ENCODE assay signal across 32 cellular contexts in the genomic region with DNA sequence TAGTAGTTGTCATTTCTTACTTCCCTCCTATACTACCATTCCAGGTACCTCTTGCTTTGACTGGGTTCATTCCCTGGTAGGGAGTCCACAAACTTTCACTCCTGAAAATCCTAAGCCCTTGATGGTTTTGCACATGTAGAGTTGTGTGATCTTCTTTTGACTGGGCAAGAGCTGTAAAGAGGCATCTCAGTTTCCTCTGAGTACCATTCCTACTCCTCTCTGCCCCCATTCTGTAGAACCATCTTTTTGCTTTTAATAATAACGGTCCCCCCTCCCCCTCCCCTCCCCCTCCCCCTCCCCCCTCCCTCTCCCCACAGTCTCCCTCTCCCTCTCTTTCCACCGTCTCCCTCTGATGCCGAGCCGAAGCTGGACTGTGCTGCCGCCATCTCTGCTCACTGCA. TPM values are rescaled to one million over a fixed set of nuclear protein-coding genes. Genes with fewer than 3 reads are reported as not detected.
DNase-seq lines count a peak whose midpoint lies in the region; ATAC-seq, FAIRE-seq and TF ChIP-seq lines count a peak whose summit lies in the region.
"Had no signal": no experiment of that assay in that cellular context is flagged by ENCODE, and none has a peak within 500 bp of the region (broad histone marks: within the 10 kb centered on the region; RNA-seq: fewer than 3 reads in every experiment).

No MANE protein-coding gene starts in this region.

- 78% methylated on average over 5 of the region's 5 CpGs for WGBS in HepG2 (ENCODE audit: low lambda C conversion rate)
- 80% methylated on average over 2 of the region's 5 CpGs for WGBS in right lobe of liver (ENCODE audit: insufficient coverage, low coverage, low lambda C conversion rate, missing lambda C conversion rate)
- no CpG with 5 or more reads among the region's 5 CpGs for WGBS in K562 (ENCODE audit: insufficient coverage, low coverage, missing lambda C conversion rate)

- POLR2A ChIA-PET in HepG2 (lab: Yijun Ruan, JAX) = no interaction called here
- POLR2A ChIA-PET in K562 (lab: Yijun Ruan, JAX) = interaction anchor here (0.6 to 0.7 kb wide), 2 partner anchors 68 to 595 kb away, joined by 3 read pairs; no protein-coding TSS in a partner anchor
- POLR2A ChIA-PET in HEK293T (lab: Yijun Ruan, JAX) = no interaction called here

- TF ChIP-seq EP300 in HepG2 (IDR thresholded peaks at IDR 0.05; ENCODE audit: low read depth in 2 of 2, low read length in 2 of 2) (no peak), HepG2 (CRISPR knock-in tag; IDR thresholded peaks at IDR 0.05; ENCODE audit: borderline replicate concordance) (no peak), K562 (IDR thresholded peaks at IDR 0.05; ENCODE audit: low read length) (no peak)

- no peaks in the 10 kb centered on the region for H3K9me3 ChIP-seq in HepG2 (ENCODE audit: low read length)
- H3K9me3 ChIP-seq in right lobe of liver = no peaks in the 10 kb centered on the region
- H3K9me3 ChIP-seq in K562 (replicated peaks; ENCODE audit: control insufficient read depth, insufficient read depth, low read depth, low read length) = 0 out of 2 replicates have a peak, but pooled peaks cover 2% of the 10 kb centered on the region
- H3K9me3 ChIP-seq: A549, BE2C had no signal

- H3K27ac ChIP-seq in HepG2 (ENCODE audit: extremely low read length, insufficient read depth, low read length) (no peak overlapping the region), right lobe of liver (no peak overlapping the region), K562 (ENCODE audit: extremely low read depth, low read depth, low read length) (no peak overlapping the region)
- H3K27ac ChIP-seq: 22Rv1; A549; BLaER1; BLaER1 treated with 17β-estradiol and CSF1 and Interleukin-3, amounts not matched to agents 10 nM and 100 nM; C4-2B had no signal

- H3K4me3 ChIP-seq in HepG2 (replicated peaks in 1 of 3; ENCODE audit: insufficient read depth in 1 of 3, low read depth in 2 of 3, low read length in 3 of 3) = no peak overlapping the region
- no peak overlapping the region for H3K4me3 ChIP-seq in right lobe of liver
- no peak overlapping the region for H3K4me3 ChIP-seq in K562
- H3K4me3 ChIP-seq: A549; BLaER1; BLaER1 treated with 17β-estradiol and CSF1 and Interleukin-3, amounts not matched to agents 10 nM and 100 nM had no signal

- H3K79me2 ChIP-seq in HepG2 (ENCODE audit: insufficient read depth, low read length) = no peaks in the 10 kb centered on the region
- no peaks in the 10 kb centered on the region for H3K79me2 ChIP-seq in K562 (ENCODE audit: control insufficient read depth, insufficient read depth, low read length)

- H3K36me3 ChIP-seq in HepG2 (replicated peaks in 1 of 2; ENCODE audit: control insufficient read depth in 1 of 2, insufficient read depth in 2 of 2, low read length in 2 of 2) (no peaks in the 10 kb centered on the region), right lobe of liver (no peaks in the 10 kb centered on the region), K562 (ENCODE audit: control insufficient read depth, insufficient read depth, low read length) (no peaks in the 10 kb centered on the region)
- H3K36me3 ChIP-seq: BE2C, BLaER1 had no signal

- no peak for TF ChIP-seq CTCF in HepG2 (CRISPR knock-in tag; IDR thresholded peaks at IDR 0.05)
- no peak for TF ChIP-seq CTCF in right lobe of liver (IDR thresholded peaks at IDR 0.05)
- TF ChIP-seq CTCF in K562 (IDR thresholded peaks at IDR 0.05 in 2 of 3, conservative IDR thresholded peaks at IDR 0.05 in 1 of 3; ENCODE audit: insufficient read depth in 2 of 3, low read depth in 1 of 3, low read length in 3 of 3) = no peak

- no peak for TF ChIP-seq RAD21 in HepG2 (CRISPR knock-in tag; IDR thresholded peaks at IDR 0.05)
- no peak for TF ChIP-seq RAD21 in K562 (CRISPR knock-in tag; conservative IDR thresholded peaks at IDR 0.05 in 1 of 2, IDR thresholded peaks at IDR 0.05 in 1 of 2)

- no peak for TF ChIP-seq POLR2A in HepG2 (IDR thresholded peaks at IDR 0.05; ENCODE audit: insufficient read depth in 1 of 2, low read depth in 2 of 2, low read length in 2 of 2)
- TF ChIP-seq POLR2A in right lobe of liver (IDR thresholded peaks at IDR 0.05) = no peak
- TF ChIP-seq POLR2A in K562 (conservative IDR thresholded peaks at IDR 0.05) = no peak

- in situ Hi-C loops in HepG2 (cut with HindIII; ENCODE audit: extremely low pct_ligation_motif_present, low pct_unique_long_range_greater_than_20kb) (no loop called here), K562 (cut with MboI) (no loop called here)

- H3K9me1 ChIP-seq in K562 (ENCODE audit: control insufficient read depth, insufficient read depth, low read length) = no peaks in the 10 kb centered on the region

- CTCF ChIA-PET in HepG2 (lab: Yijun Ruan, JAX; ENCODE audit: low intra/inter-chr PET ratio, low total read pairs) = no interaction called here
- CTCF ChIA-PET in K562 (lab: Yijun Ruan, JAX; ENCODE audit: low intra/inter-chr PET ratio) = no interaction called here
- CTCF ChIA-PET in HEK293T (lab: Yijun Ruan, JAX) = no interaction called here

- no peaks in the 10 kb centered on the region for H3K4me1 ChIP-seq in HepG2 (ENCODE audit: insufficient read depth, low read length)
- no peaks in the 10 kb centered on the region for H3K4me1 ChIP-seq in right lobe of liver
- peaks cover 5 to 7% of the 10 kb centered on the region in 2 experiments; a peak in 3 of 5 replicates for H3K4me1 ChIP-seq in K562 (replicated peaks in 1 of 2; ENCODE audit: control insufficient read depth in 2 of 2, insufficient read depth in 2 of 2, low read length in 2 of 2)
- H3K4me1 ChIP-seq: A549; BE2C; BLaER1; BLaER1 treated with 17β-estradiol and CSF1 and Interleukin-3, amounts not matched to agents 10 nM and 100 nM; Caco-2 had no signal

- H3K9ac ChIP-seq in HepG2 (ENCODE audit: insufficient read depth, low read depth, low read length) (no peak overlapping the region), K562 (ENCODE audit: insufficient read depth in 1 of 2, low read depth in 2 of 2, low read length in 2 of 2) (no peak overlapping the region)
- H3K9ac ChIP-seq: BLaER1; BLaER1 treated with 17β-estradiol and CSF1 and Interleukin-3, amounts not matched to agents 10 nM and 100 nM had no signal

- no peaks in the 10 kb centered on the region for H4K20me1 ChIP-seq in HepG2 (ENCODE audit: insufficient read depth, low read length)
- no peaks in the 10 kb centered on the region for H4K20me1 ChIP-seq in K562 (replicated peaks; ENCODE audit: control insufficient read depth, insufficient read depth, low read length)
- H4K20me1 ChIP-seq: BLaER1; BLaER1 treated with 17β-estradiol and CSF1 and Interleukin-3, amounts not matched to agents 10 nM and 100 nM had no signal

- BruUV-seq in HepG2 (replicated peaks; lab: Mats Ljungman, UMichigan) = no TSS peak
- BruUV-seq in K562 (replicated peaks; lab: Mats Ljungman, UMichigan) = no TSS peak

- no peak overlapping the region for H2AFZ ChIP-seq in HepG2 (ENCODE audit: low read length)
- H2AFZ ChIP-seq in K562 (ENCODE audit: low read depth, low read length) = no peak overlapping the region

- ATAC-seq in HepG2 (no peak), right lobe of liver (no peak), K562 (no peak)
- ATAC-seq: A549; CD8-positive, alpha-beta T cell had no signal

- intact Hi-C loops in HepG2 (cut with micrococcal nuclease; ENCODE audit: unreplicated experiment) (no loop called here), right lobe of liver (cut with DNase I) (no loop called here), K562 (cut with micrococcal nuclease) (no loop called here)

- H3K27me3 ChIP-seq in HepG2 (ENCODE audit: control insufficient read depth in 1 of 2, insufficient read depth in 2 of 2, low read length in 2 of 2) = peaks cover 0 to 13% of the 10 kb centered on the region in 2 experiments; a peak in 1 of 5 replicates
- no peaks in the 10 kb centered on the region for H3K27me3 ChIP-seq in right lobe of liver
- peaks cover 8 to 19% of the 10 kb centered on the region in 2 experiments; a peak in 4 of 5 replicates for H3K27me3 ChIP-seq in K562 (ENCODE audit: control insufficient read depth in 2 of 2, insufficient read depth in 2 of 2, low read length in 2 of 2)
- H3K27me3 ChIP-seq: BE2C; BLaER1; BLaER1 treated with 17β-estradiol and CSF1 and Interleukin-3, amounts not matched to agents 10 nM and 100 nM had no signal

- DNase-seq in HepG2 (ENCODE audit: low spot score) (no peak), right lobe of liver (no peak), K562 (ENCODE audit: extremely low read depth in 1 of 4, low spot score in 3 of 4) (no peak), HEK293T (ENCODE audit: extremely low spot score) (no peak)
- DNase-seq: 8988T; ACHN; AML-193; BE2C; C1 segment of cervical spinal cord; Caco-2; Calu3; CD4-positive, alpha-beta memory T cell; CD4-positive, alpha-beta T cell; CD4-positive, CD25-positive, alpha-beta regulatory T cell; CD8-positive, alpha-beta memory T cell; CD8-positive, alpha-beta T cell; COR-L47; DMS 273 treated with DMSO at 0.1 percent for 48 hours; DMS153; DMS53; DMS79; DMS79 treated with DMSO at 0.1 percent for 48 hours; DND-41; EL had no signal

- H3K4me2 ChIP-seq in HepG2 (ENCODE audit: low read depth, low read length) = no peak overlapping the region
- H3K4me2 ChIP-seq in K562 (ENCODE audit: insufficient read depth, low read length) = no peak overlapping the region
- H3K4me2 ChIP-seq: A549; BLaER1; BLaER1 treated with 17β-estradiol and CSF1 and Interleukin-3, amounts not matched to agents 10 nM and 100 nM had no signal

- no peak for FAIRE-seq in HepG2 (lab: Jason Lieb, UNC)
- no peak for FAIRE-seq in K562 (lab: Jason Lieb, UNC)
- FAIRE-seq: A204.1, A549, D721Med had no signal

RNA-seq across cellular contexts. Expression of a gene that starts 16.4 kb away (rescaled TPM):
- total RNA-seq in HepG2 (2016; rRNA removed; fragmentation: Illumina TruSeq; extraction: Trizol) (not detected in 2 replicates), right lobe of liver (1 to 10 TPM in 1 of 6 experiments, under 1 TPM in 5; 0.06 to 1.3 (median 0.48) TPM), K562 (2014; rRNA removed) (not detected in 2 replicates), K562 (2014; rRNA removed; fragmentation: Illumina TruSeq; extraction: Trizol) (0.04 and 0.16 TPM in 2 replicates), K562 (2015; rRNA removed; fragmentation: Illumina TruSeq; extraction: Trizol) (0.04 and 0.07 TPM in 2 replicates), K562 (2021) (0.25 TPM in 1 of 2 replicates, not detected in the other)
- total RNA-seq in HepG2 (2016; cell fraction: cytosol; rRNA removed; fragmentation: Illumina TruSeq; extraction: Trizol; ENCODE audit: low read depth) = not detected in 2 replicates
- total RNA-seq in HepG2 (2016; cell fraction: insoluble cytoplasmic fraction; rRNA removed; fragmentation: Illumina TruSeq; extraction: Trizol) = not detected in 2 replicates
- total RNA-seq in HepG2 (2016; cell fraction: membrane; rRNA removed; fragmentation: Illumina TruSeq; extraction: Trizol) = not detected in 2 replicates
- total RNA-seq in HepG2 (2016; cell fraction: nucleus; rRNA removed; fragmentation: Illumina TruSeq; extraction: Trizol) = not detected in 2 replicates
- polyA plus RNA-seq in HepG2 (2011; rRNA removed) (0.09 and 0.12 TPM in 2 replicates), K562 (2011; rRNA removed) (0.04 TPM in 1 of 2 replicates, not detected in the other), K562 (2014; fragmentation: Illumina TruSeq; extraction: Trizol) (not detected in 2 replicates), K562 (2014; fragmentation: Nextera tagmentation; extraction: Ambion mirVana) (under 1 TPM; 0.01 TPM), K562 (2014; rRNA removed) (0.41 TPM in 1 of 2 replicates, not detected in the other)
- 0.05 TPM in 1 of 2 replicates, not detected in the other for polyA plus RNA-seq in HepG2 (2011; cell fraction: cytosol; rRNA removed)
- 0.21 and 0.40 TPM in 2 replicates for polyA plus RNA-seq in HepG2 (2011; cell fraction: nucleus; rRNA removed)
- polyA plus RNA-seq in HepG2 (2012) = 0.04 TPM in 1 of 2 replicates, not detected in the other
- polyA plus RNA-seq in HepG2 (2016; cell fraction: cytosol; fragmentation: Illumina TruSeq; extraction: Trizol; ENCODE audit: low read depth) = not detected in 2 replicates
- not detected in 2 replicates for polyA plus RNA-seq in HepG2 (2016; cell fraction: insoluble cytoplasmic fraction; fragmentation: Illumina TruSeq; extraction: Trizol; ENCODE audit: low read depth)
- not detected in 2 replicates for polyA plus RNA-seq in HepG2 (2016; cell fraction: membrane; fragmentation: Illumina TruSeq; extraction: Trizol; ENCODE audit: low read depth)
- polyA plus RNA-seq in HepG2 (2016; cell fraction: nucleus; fragmentation: Illumina TruSeq; extraction: Trizol; ENCODE audit: insufficient read depth, low read depth) = 0.68 and 0.77 TPM in 2 replicates
- 0.04 and 0.54 TPM in 2 replicates for polyA minus RNA-seq in HepG2 (2011; rRNA and poly(A)+ RNA removed; ENCODE audit: low replicate concordance)
- polyA minus RNA-seq in HepG2 (2011; cell fraction: cytosol; rRNA and poly(A)+ RNA removed) = not detected in 2 replicates
- polyA minus RNA-seq in HepG2 (2011; cell fraction: nucleus; rRNA and poly(A)+ RNA removed) = 0.25 and 0.26 TPM in 2 replicates
- 0.12 and 0.33 TPM in 2 replicates for total RNA-seq in K562 (2011; cell fraction: chromatin; rRNA removed; ENCODE audit: low replicate concordance)
- under 0.01 and 0.13 TPM in 2 replicates for total RNA-seq in K562 (2011; cell fraction: nucleolus; rRNA removed)
- 0.15 TPM in 2 replicates for total RNA-seq in K562 (2011; cell fraction: nucleoplasm; rRNA removed)
- under 0.01 TPM in 1 of 2 replicates, not detected in the other for polyA plus RNA-seq in K562 (2011; cell fraction: cytosol; rRNA removed)
- polyA plus RNA-seq in K562 (2011; cell fraction: nucleus; rRNA removed) = 0.06 TPM in 2 replicates
- 0.04 and 0.39 TPM in 2 replicates for polyA plus RNA-seq in K562 (2012)
- polyA minus RNA-seq in K562 (2011; rRNA and poly(A)+ RNA removed) = not detected in 2 replicates
- not detected in 2 replicates for polyA minus RNA-seq in K562 (2011; cell fraction: cytosol; rRNA and poly(A)+ RNA removed)
- not detected in 2 replicates for polyA minus RNA-seq in K562 (2011; cell fraction: nucleus; rRNA and poly(A)+ RNA removed)
- total RNA-seq: A172 had no signal

RNA-seq across cellular contexts. Expression of a gene that starts 50.7 kb away (rescaled TPM):
- 142 and 252 TPM in 2 replicates for total RNA-seq in HepG2 (2016; rRNA removed; fragmentation: Illumina TruSeq; extraction: Trizol)
- 15.1 and 15.2 TPM in 2 replicates for total RNA-seq in HepG2 (2016; cell fraction: cytosol; rRNA removed; fragmentation: Illumina TruSeq; extraction: Trizol; ENCODE audit: low read depth)
- total RNA-seq in HepG2 (2016; cell fraction: insoluble cytoplasmic fraction; rRNA removed; fragmentation: Illumina TruSeq; extraction: Trizol) = 133 and 260 TPM in 2 replicates
- total RNA-seq in HepG2 (2016; cell fraction: membrane; rRNA removed; fragmentation: Illumina TruSeq; extraction: Trizol) = 44.5 and 53.3 TPM in 2 replicates
- total RNA-seq in HepG2 (2016; cell fraction: nucleus; rRNA removed; fragmentation: Illumina TruSeq; extraction: Trizol) = 214 and 252 TPM in 2 replicates
- polyA plus RNA-seq in HepG2 (2011; rRNA removed) = 136 and 198 TPM in 2 replicates
- polyA plus RNA-seq in HepG2 (2011; cell fraction: cytosol; rRNA removed) = 96.7 and 147 TPM in 2 replicates
- 33.4 and 42.7 TPM in 2 replicates for polyA plus RNA-seq in HepG2 (2011; cell fraction: nucleus; rRNA removed)
- polyA plus RNA-seq in HepG2 (2012) = 236 and 237 TPM in 2 replicates
- polyA plus RNA-seq in HepG2 (2016; cell fraction: cytosol; fragmentation: Illumina TruSeq; extraction: Trizol; ENCODE audit: low read depth) = 12.0 and 12.8 TPM in 2 replicates
- 135 and 140 TPM in 2 replicates for polyA plus RNA-seq in HepG2 (2016; cell fraction: insoluble cytoplasmic fraction; fragmentation: Illumina TruSeq; extraction: Trizol; ENCODE audit: low read depth)
- 30.9 and 36.3 TPM in 2 replicates for polyA plus RNA-seq in HepG2 (2016; cell fraction: membrane; fragmentation: Illumina TruSeq; extraction: Trizol; ENCODE audit: low read depth)
- polyA plus RNA-seq in HepG2 (2016; cell fraction: nucleus; fragmentation: Illumina TruSeq; extraction: Trizol; ENCODE audit: insufficient read depth, low read depth) = 282 and 283 TPM in 2 replicates
- 58.1 and 85.7 TPM in 2 replicates for polyA minus RNA-seq in HepG2 (2011; rRNA and poly(A)+ RNA removed; ENCODE audit: low replicate concordance)
- 156 and 168 TPM in 2 replicates for polyA minus RNA-seq in HepG2 (2011; cell fraction: cytosol; rRNA and poly(A)+ RNA removed)
- 92.3 and 101 TPM in 2 replicates for polyA minus RNA-seq in HepG2 (2011; cell fraction: nucleus; rRNA and poly(A)+ RNA removed)
- 10 to 100 TPM; 25.4 to 48.3 (median 42.1) TPM for total RNA-seq in right lobe of liver
- total RNA-seq in K562 (2011; cell fraction: chromatin; rRNA removed; ENCODE audit: low replicate concordance) = 110 and 296 TPM in 2 replicates
- 143 and 167 TPM in 2 replicates for total RNA-seq in K562 (2011; cell fraction: nucleolus; rRNA removed)
- total RNA-seq in K562 (2011; cell fraction: nucleoplasm; rRNA removed) = 289 and 411 TPM in 2 replicates
- total RNA-seq in K562 (2014; rRNA removed) = 171 and 210 TPM in 2 replicates
- total RNA-seq in K562 (2014; rRNA removed; fragmentation: Illumina TruSeq; extraction: Trizol) = 261 and 289 TPM in 2 replicates
- total RNA-seq in K562 (2015; rRNA removed; fragmentation: Illumina TruSeq; extraction: Trizol) = 252 and 263 TPM in 2 replicates
- 166 and 170 TPM in 2 replicates for total RNA-seq in K562 (2021)
- 167 and 193 TPM in 2 replicates for polyA plus RNA-seq in K562 (2011; rRNA removed)
- polyA plus RNA-seq in K562 (2011; cell fraction: cytosol; rRNA removed) = 48.3 and 113 TPM in 2 replicates
- polyA plus RNA-seq in K562 (2011; cell fraction: nucleus; rRNA removed) = 43.6 and 64.9 TPM in 2 replicates
- 185 and 229 TPM in 2 replicates for polyA plus RNA-seq in K562 (2012)
- 211 and 265 TPM in 2 replicates for polyA plus RNA-seq in K562 (2014; fragmentation: Illumina TruSeq; extraction: Trizol)
- 100 to 1,000 TPM; 215 to 286 TPM for polyA plus RNA-seq in K562 (2014; fragmentation: Nextera tagmentation; extraction: Ambion mirVana)
- polyA plus RNA-seq in K562 (2014; rRNA removed) = 173 and 177 TPM in 2 replicates
- polyA minus RNA-seq in K562 (2011; rRNA and poly(A)+ RNA removed) = 359 and 418 TPM in 2 replicates
- 111 and 121 TPM in 2 replicates for polyA minus RNA-seq in K562 (2011; cell fraction: cytosol; rRNA and poly(A)+ RNA removed)
- polyA minus RNA-seq in K562 (2011; cell fraction: nucleus; rRNA and poly(A)+ RNA removed) = 25.2 and 55.2 TPM in 2 replicates
